In the genomic region with DNA sequence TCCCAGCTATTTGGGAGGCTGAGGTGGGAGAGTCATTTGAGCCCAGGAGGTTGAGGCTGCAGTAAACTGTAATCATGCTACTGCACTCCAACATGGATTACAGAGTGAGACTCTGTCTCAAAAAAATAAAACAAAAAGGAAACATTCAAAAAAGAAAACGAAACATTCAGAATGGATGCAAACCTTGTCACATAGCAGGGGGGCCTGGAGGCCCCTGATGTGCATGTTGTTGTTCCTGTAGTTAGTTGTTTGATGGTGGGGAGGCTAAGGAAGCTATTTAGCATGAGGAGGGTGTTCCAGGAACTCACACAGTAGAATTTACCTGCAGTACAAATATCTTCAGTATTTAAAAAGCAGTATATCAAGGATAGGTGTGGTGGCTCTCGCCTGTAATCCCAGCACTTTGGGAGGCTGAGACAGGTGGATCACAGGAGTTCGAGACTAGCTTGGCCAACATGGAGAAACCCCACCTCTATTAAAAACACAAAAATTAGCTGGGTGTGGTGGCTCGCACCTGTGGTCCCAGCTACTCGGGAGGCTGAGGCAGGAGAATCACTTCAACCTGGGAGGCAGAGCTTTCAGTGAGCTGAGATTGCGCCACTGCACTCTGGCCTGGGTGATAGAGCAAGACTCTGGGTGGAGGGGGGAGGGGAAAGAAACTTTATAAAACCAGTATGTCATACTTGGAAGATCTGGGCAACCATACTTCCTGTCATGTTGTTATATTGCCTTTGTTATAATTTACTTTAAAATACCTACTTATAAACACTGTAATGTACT, we compare ENCODE assay signal across 22 cellular contexts. TPM values are rescaled to one million over a fixed set of nuclear protein-coding genes. Genes with fewer than 3 reads are reported as not detected.
DNase-seq lines count a peak whose midpoint lies in the region; ATAC-seq, FAIRE-seq and TF ChIP-seq lines count a peak whose summit lies in the region.
"Had no signal": no experiment of that assay in that cellular context is flagged by ENCODE, and none has a peak within 500 bp of the region (broad histone marks: within the 10 kb centered on the region; RNA-seq: fewer than 3 reads in every experiment).

No MANE protein-coding gene starts in this region.

- intact Hi-C loops in OCI-LY7 (cut with micrococcal nuclease; ENCODE audit: unreplicated experiment), result no loop called here

- H3K27ac Mint-ChIP-seq in activated naive CD8-positive, alpha-beta T cell, result no peak overlapping the region
- H3K27ac Mint-ChIP-seq in activated naive CD8-positive, alpha-beta T cell treated with anti-CD3 and anti-CD28 coated beads, Interleukin-2, amount 50 U/mL, for 24 hours, result no peak overlapping the region
- H3K27ac Mint-ChIP-seq in central memory CD8-positive, alpha-beta T cell (ENCODE audit: low read depth), result peak overlapping the region; percentile 85
- H3K27ac Mint-ChIP-seq: activated CD4-positive, alpha-beta T cell treated with anti-CD3 and anti-CD28 coated beads for 36 hours; mesothelial cell of epicardium; nephron had no signal

- CTCF ChIA-PET in OCI-LY7 (lab: Charles Lee; ENCODE audit: unreplicated experiment), result no interaction called here

- peaks cover 9% of the 10 kb centered on the region for H3K4me1 ChIP-seq in OCI-LY7 (ENCODE audit: insufficient read depth, low read length, poor library complexity, severe bottlenecking)
- H3K4me1 ChIP-seq: uterus had no signal

- no peaks in the 10 kb centered on the region for H3K9me2 ChIP-seq in OCI-LY7 (ENCODE audit: insufficient read depth, low read length)

- peak overlapping the region; percentile 33 for H3K4me3 Mint-ChIP-seq in activated naive CD8-positive, alpha-beta T cell
- no peak overlapping the region for H3K4me3 Mint-ChIP-seq in activated naive CD8-positive, alpha-beta T cell treated with anti-CD3 and anti-CD28 coated beads, Interleukin-2, amount 50 U/mL, for 24 hours
- H3K4me3 Mint-ChIP-seq in central memory CD8-positive, alpha-beta T cell, result no peak overlapping the region
- H3K4me3 Mint-ChIP-seq: activated CD4-positive, alpha-beta T cell treated with anti-CD3 and anti-CD28 coated beads for 36 hours; mesothelial cell of epicardium; nephron had no signal

- H2AFZ ChIP-seq in OCI-LY7 (ENCODE audit: low read length), result peak overlapping the region; percentile 27; the same call in 1 of the 2 replicates

- no peak overlapping the region for H3K4me3 ChIP-seq in OCI-LY7 (ENCODE audit: low read depth, low read length, poor library complexity, severe bottlenecking)
- H3K4me3 ChIP-seq: HAP-1, uterus had no signal

- no peak for ATAC-seq in activated naive CD8-positive, alpha-beta T cell treated with anti-CD3 and anti-CD28 coated beads, Interleukin-2, amount 50 U/mL, for 24 hours
- ATAC-seq in central memory CD8-positive, alpha-beta T cell (replicated peaks; ENCODE audit: extremely low read depth, poor library complexity, severe bottlenecking), result no peak
- no peak for ATAC-seq in GM18502 (IDR thresholded peaks at IDR 0.05; ENCODE audit: poor library complexity, unreplicated experiment)
- ATAC-seq: activated CD4-positive, alpha-beta T cell treated with anti-CD3 and anti-CD28 coated beads for 36 hours; left ventricle myocardium superior had no signal

- H4K20me1 ChIP-seq in OCI-LY7 (ENCODE audit: insufficient read depth, low read length), result no peaks in the 10 kb centered on the region

- H3K36me3 Mint-ChIP-seq in activated naive CD8-positive, alpha-beta T cell, result peaks cover 2% of the 10 kb centered on the region
- H3K36me3 Mint-ChIP-seq in activated naive CD8-positive, alpha-beta T cell treated with anti-CD3 and anti-CD28 coated beads, Interleukin-2, amount 50 U/mL, for 24 hours (ENCODE audit: low read depth), result no peaks in the 10 kb centered on the region
- no peaks in the 10 kb centered on the region for H3K36me3 Mint-ChIP-seq in central memory CD8-positive, alpha-beta T cell (ENCODE audit: insufficient read depth)
- H3K36me3 Mint-ChIP-seq: mesothelial cell of epicardium had no signal

- H3K36me3 ChIP-seq in OCI-LY7 (ENCODE audit: insufficient read depth, low read length), result no peaks in the 10 kb centered on the region
- H3K36me3 ChIP-seq: HAP-1, uterus had no signal

- FAIRE-seq in D721Med (lab: Jason Lieb, UNC), result no peak
- FAIRE-seq: astrocyte, GM18507 had no signal

- POLR2A ChIA-PET in OCI-LY7 (lab: Charles Lee), result no interaction called here

- BruUV-seq in OCI-LY7 (replicated peaks; lab: Mats Ljungman, UMichigan), result no TSS peak

- H3K27ac ChIP-seq in OCI-LY7 (ENCODE audit: low read depth, low read length, poor library complexity, severe bottlenecking), result no peak overlapping the region
- H3K27ac ChIP-seq: uterus had no signal

- TF ChIP-seq CTCF in OCI-LY7 (conservative IDR thresholded peaks at IDR 0.05; ENCODE audit: low read length) (no peak), D721Med (IDR thresholded peaks at IDR 0.05; ENCODE audit: insufficient read depth, missing control alignments) (no peak)

- no peaks in the 10 kb centered on the region for H3K9me3 Mint-ChIP-seq in activated naive CD8-positive, alpha-beta T cell (ENCODE audit: low read depth)
- no peaks in the 10 kb centered on the region for H3K9me3 Mint-ChIP-seq in activated naive CD8-positive, alpha-beta T cell treated with anti-CD3 and anti-CD28 coated beads, Interleukin-2, amount 50 U/mL, for 24 hours
- H3K9me3 Mint-ChIP-seq in central memory CD8-positive, alpha-beta T cell, result no peaks in the 10 kb centered on the region

- H3K79me2 ChIP-seq in OCI-LY7 (ENCODE audit: insufficient read depth, low read depth, low read length), result no peaks in the 10 kb centered on the region

- peaks cover 10% of the 10 kb centered on the region for H3K4me1 Mint-ChIP-seq in activated naive CD8-positive, alpha-beta T cell (ENCODE audit: low read depth)
- peaks cover 6% of the 10 kb centered on the region for H3K4me1 Mint-ChIP-seq in activated naive CD8-positive, alpha-beta T cell treated with anti-CD3 and anti-CD28 coated beads, Interleukin-2, amount 50 U/mL, for 24 hours
- H3K4me1 Mint-ChIP-seq in central memory CD8-positive, alpha-beta T cell, result peaks cover 6% of the 10 kb centered on the region
- H3K4me1 Mint-ChIP-seq: mesothelial cell of epicardium, nephron had no signal

- no peaks in the 10 kb centered on the region for H3K27me3 Mint-ChIP-seq in activated naive CD8-positive, alpha-beta T cell
- no peaks in the 10 kb centered on the region for H3K27me3 Mint-ChIP-seq in activated naive CD8-positive, alpha-beta T cell treated with anti-CD3 and anti-CD28 coated beads, Interleukin-2, amount 50 U/mL, for 24 hours
- H3K27me3 Mint-ChIP-seq in central memory CD8-positive, alpha-beta T cell, result no peaks in the 10 kb centered on the region
- H3K27me3 Mint-ChIP-seq: activated CD4-positive, alpha-beta T cell treated with anti-CD3 and anti-CD28 coated beads for 36 hours had no signal

- no peak for DNase-seq in activated naive CD8-positive, alpha-beta T cell treated with anti-CD3 and anti-CD28 coated beads, Interleukin-2, amount 50 U/mL, for 24 hours
- DNase-seq in OCI-LY7 (ENCODE audit: low spot score) (no peak), ureter (ENCODE audit: low spot score) (peak; percentile 1), D721Med (ENCODE audit: insufficient read length, low spot score) (no peak), NCI-H2107 (lab: John Stamatoyannopoulos, UW) (no peak)
- no peak for DNase-seq in central memory CD8-positive, alpha-beta T cell (ENCODE audit: low spot score in 2 of 2)
- DNase-seq: activated CD4-positive, alpha-beta T cell treated with anti-CD3 and anti-CD28 coated beads for 36 hours; activated gamma-delta T cell treated with Interleukin-2 at 50 U/mL for 16 hours; C1 segment of cervical spinal cord; effector CD4-positive, alpha-beta T cell; EL; foreskin melanocyte; left ventricle myocardium superior; NCI-H69 had no signal

- no peaks in the 10 kb centered on the region for H3K9me3 ChIP-seq in OCI-LY7 (ENCODE audit: low read length)
- H3K9me3 ChIP-seq: HAP-1, uterus had no signal

- no peak overlapping the region for H3K4me2 ChIP-seq in OCI-LY7 (ENCODE audit: low read length)

RNA-seq across cellular contexts. Expression of gene AEBP2, which starts 17.6 kb away (rescaled TPM):
- 20.9 and 21.5 TPM in 2 replicates for total RNA-seq in OCI-LY7 (2014; rRNA removed; shearing (Covaris generic))
- total RNA-seq in OCI-LY7 (2022) (55.0 and 59.7 TPM in 2 replicates), ureter (67.1 TPM)
